Comparison of ENCODE assay signal across 1 cellular context in the genomic region with DNA sequence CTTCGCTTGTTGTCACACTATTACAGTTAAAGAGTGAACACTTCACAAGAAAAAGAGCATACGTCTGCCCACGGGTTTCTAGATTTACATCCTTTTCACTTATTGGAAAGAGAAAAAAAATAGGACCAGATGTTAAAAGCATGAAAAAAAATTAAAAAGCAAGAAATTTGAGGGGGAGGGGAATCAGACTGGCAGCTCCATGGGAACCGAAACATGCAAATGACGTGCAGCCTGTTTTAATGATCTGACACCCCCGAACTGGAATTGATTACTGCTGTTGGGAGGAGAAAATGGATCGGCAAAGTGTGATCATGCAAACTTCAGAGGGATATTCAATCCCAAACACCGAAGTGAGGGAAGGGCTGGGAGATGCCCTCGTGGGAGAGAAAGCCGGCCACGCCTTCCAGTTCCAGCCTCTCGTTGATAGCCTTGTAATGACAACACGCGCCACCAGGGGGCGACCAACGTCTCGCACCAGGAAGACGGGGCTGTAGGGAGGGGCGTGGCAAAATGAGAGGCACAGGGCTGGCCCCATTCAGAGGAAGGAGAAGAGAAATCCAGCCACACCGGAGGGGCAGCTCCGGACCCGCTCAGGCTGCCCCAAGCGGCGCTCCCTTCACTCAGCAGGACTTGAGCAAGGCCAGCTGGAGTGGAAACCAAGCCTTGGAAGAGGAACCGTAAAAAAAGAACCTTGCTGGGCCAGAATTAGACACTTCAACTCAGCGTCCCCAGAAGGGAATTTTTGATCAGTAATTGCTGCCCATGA.
TF ChIP-seq lines count a peak whose summit lies in the region.

No MANE protein-coding gene starts in this region.

TF ChIP-seq in K562, 482 proteins besides CTCF, POLR2A, EP300 and RAD21 (continued from another document and continues in another):
- TF ChIP-seq, protein P1, sequence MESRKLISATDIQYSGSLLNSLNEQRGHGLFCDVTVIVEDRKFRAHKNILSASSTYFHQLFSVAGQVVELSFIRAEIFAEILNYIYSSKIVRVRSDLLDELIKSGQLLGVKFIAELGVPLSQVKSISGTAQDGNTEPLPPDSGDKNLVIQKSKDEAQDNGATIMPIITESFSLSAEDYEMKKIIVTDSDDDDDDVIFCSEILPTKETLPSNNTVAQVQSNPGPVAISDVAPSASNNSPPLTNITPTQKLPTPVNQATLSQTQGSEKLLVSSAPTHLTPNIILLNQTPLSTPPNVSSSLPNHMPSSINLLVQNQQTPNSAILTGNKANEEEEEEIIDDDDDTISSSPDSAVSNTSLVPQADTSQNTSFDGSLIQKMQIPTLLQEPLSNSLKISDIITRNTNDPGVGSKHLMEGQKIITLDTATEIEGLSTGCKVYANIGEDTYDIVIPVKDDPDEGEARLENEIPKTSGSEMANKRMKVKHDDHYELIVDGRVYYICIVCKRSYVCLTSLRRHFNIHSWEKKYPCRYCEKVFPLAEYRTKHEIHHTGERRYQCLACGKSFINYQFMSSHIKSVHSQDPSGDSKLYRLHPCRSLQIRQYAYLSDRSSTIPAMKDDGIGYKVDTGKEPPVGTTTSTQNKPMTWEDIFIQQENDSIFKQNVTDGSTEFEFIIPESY (CRISPR knock-in tag; IDR thresholded peaks at IDR 0.05): no peak
- TF ChIP-seq ZNF57 (CRISPR knock-in tag; IDR thresholded peaks at IDR 0.05): no peak
- no peak for TF ChIP-seq NR2F6 (CRISPR knock-in tag; IDR thresholded peaks at IDR 0.05)
- TF ChIP-seq, protein P2, sequence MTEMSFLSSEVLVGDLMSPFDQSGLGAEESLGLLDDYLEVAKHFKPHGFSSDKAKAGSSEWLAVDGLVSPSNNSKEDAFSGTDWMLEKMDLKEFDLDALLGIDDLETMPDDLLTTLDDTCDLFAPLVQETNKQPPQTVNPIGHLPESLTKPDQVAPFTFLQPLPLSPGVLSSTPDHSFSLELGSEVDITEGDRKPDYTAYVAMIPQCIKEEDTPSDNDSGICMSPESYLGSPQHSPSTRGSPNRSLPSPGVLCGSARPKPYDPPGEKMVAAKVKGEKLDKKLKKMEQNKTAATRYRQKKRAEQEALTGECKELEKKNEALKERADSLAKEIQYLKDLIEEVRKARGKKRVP (CRISPR knock-in tag; IDR thresholded peaks at IDR 0.05): no peak
- TF ChIP-seq ETS2 (tag; IDR thresholded peaks at IDR 0.05; ENCODE audit: borderline replicate concordance, poor library complexity, severe bottlenecking): no peak
- TF ChIP-seq ZKSCAN3 (CRISPR knock-in tag; IDR thresholded peaks at IDR 0.05): no peak
- TF ChIP-seq SUPT5H (IDR thresholded peaks at IDR 0.05): no peak
- TF ChIP-seq GABPB2 (CRISPR knock-in tag; conservative IDR thresholded peaks at IDR 0.05): no peak
- no peak for TF ChIP-seq ZNF212 (CRISPR knock-in tag; IDR thresholded peaks at IDR 0.05)
- no peak for TF ChIP-seq SRSF3 (IDR thresholded peaks at IDR 0.05; ENCODE audit: insufficient read depth, low read length)
- TF ChIP-seq ETV6 (IDR thresholded peaks at IDR 0.05; ENCODE audit: borderline replicate concordance in 1 of 2, low read depth in 2 of 2, low read length in 1 of 2): no peak
- TF ChIP-seq ETV6 (CRISPR knock-in tag; IDR thresholded peaks at IDR 0.05; ENCODE audit: borderline replicate concordance): no peak
- no peak for TF ChIP-seq ZBTB8A (IDR thresholded peaks at IDR 0.05; ENCODE audit: partially characterized antibody)
- no peak for TF ChIP-seq GATA2 (CRISPR knock-in tag; IDR thresholded peaks at IDR 0.05)
- no peak for TF ChIP-seq STAT6 (CRISPR knock-in tag; IDR thresholded peaks at IDR 0.05)
- no peak for TF ChIP-seq ESRRB (CRISPR knock-in tag; IDR thresholded peaks at IDR 0.05; ENCODE audit: borderline replicate concordance)
- no peak for TF ChIP-seq ATF3 (IDR thresholded peaks at IDR 0.05)
- no peak for TF ChIP-seq ATF3 (CRISPR knock-in tag; conservative IDR thresholded peaks at IDR 0.05)
- TF ChIP-seq DMBX1 (CRISPR knock-in tag; IDR thresholded peaks at IDR 0.05; ENCODE audit: borderline replicate concordance): no peak
- TF ChIP-seq RFX1 (IDR thresholded peaks at IDR 0.05): peak; percentile 31; the same call in 1 of the 2 replicates
- TF ChIP-seq, protein P3, sequence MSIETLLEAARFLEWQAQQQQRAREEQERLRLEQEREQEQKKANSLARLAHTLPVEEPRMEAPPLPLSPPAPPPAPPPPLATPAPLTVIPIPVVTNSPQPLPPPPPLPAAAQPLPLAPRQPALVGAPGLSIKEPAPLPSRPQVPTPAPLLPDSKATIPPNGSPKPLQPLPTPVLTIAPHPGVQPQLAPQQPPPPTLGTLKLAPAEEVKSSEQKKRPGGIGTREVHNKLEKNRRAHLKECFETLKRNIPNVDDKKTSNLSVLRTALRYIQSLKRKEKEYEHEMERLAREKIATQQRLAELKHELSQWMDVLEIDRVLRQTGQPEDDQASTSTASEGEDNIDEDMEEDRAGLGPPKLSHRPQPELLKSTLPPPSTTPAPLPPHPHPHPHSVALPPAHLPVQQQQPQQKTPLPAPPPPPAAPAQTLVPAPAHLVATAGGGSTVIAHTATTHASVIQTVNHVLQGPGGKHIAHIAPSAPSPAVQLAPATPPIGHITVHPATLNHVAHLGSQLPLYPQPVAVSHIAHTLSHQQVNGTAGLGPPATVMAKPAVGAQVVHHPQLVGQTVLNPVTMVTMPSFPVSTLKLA (conservative IDR thresholded peaks at IDR 0.05): peak in 1 of 2 experiments; percentile 46; a peak in 2 of 4 replicates
- no peak for TF ChIP-seq RNF2 (IDR thresholded peaks at IDR 0.05)
- TF ChIP-seq REST (CRISPR knock-in tag; IDR thresholded peaks at IDR 0.05; ENCODE audit: low read depth): no peak
- TF ChIP-seq SIX5 (IDR thresholded peaks at IDR 0.05; ENCODE audit: borderline replicate concordance in 1 of 2, insufficient read depth in 1 of 2, low read depth in 1 of 2, low read length in 2 of 2): no peak
- TF ChIP-seq RUNX1 (IDR thresholded peaks at IDR 0.05; ENCODE audit: low read depth): no peak
- peak; percentile 69 for TF ChIP-seq SMC3 (conservative IDR thresholded peaks at IDR 0.05; ENCODE audit: insufficient read depth, low read depth, low read length)
- TF ChIP-seq ZC3H8 (IDR thresholded peaks at IDR 0.05): no peak
- peak; percentile 49 for TF ChIP-seq PKNOX1 (IDR thresholded peaks at IDR 0.05)
- TF ChIP-seq POLR2B (IDR thresholded peaks at IDR 0.05; ENCODE audit: low read depth, partially characterized antibody): no peak
- TF ChIP-seq HMGN3 (IDR thresholded peaks at IDR 0.05; ENCODE audit: borderline replicate concordance, extremely low read depth, insufficient read length, low read depth, low read length): no peak
- TF ChIP-seq TBL1XR1 (IDR thresholded peaks at IDR 0.05; ENCODE audit: low read length in 2 of 2): 0 out of 4 replicates have a peak, but pooled peaks of 1 of the 2 experiments have one; percentile 25
- peak in 1 of 2 experiments; percentile 67; a peak in 1 of 4 replicates for TF ChIP-seq RCOR1 (IDR thresholded peaks at IDR 0.05; ENCODE audit: borderline replicate concordance in 1 of 2, low read depth in 2 of 2, low read length in 2 of 2)
- no peak for TF ChIP-seq HDAC2 (IDR thresholded peaks at IDR 0.05)
- no peak for TF ChIP-seq RAD51 (IDR thresholded peaks at IDR 0.05; ENCODE audit: borderline replicate concordance, low read depth)
- TF ChIP-seq ARID2 (IDR thresholded peaks at IDR 0.05): no peak
- no peak for TF ChIP-seq BRCA1 (IDR thresholded peaks at IDR 0.05)
- TF ChIP-seq BRCA1 (CRISPR knock-in tag; IDR thresholded peaks at IDR 0.05): no peak
- TF ChIP-seq EGR1 (conservative IDR thresholded peaks at IDR 0.05): no peak
- TF ChIP-seq LEF1 (IDR thresholded peaks at IDR 0.05): no peak
- TF ChIP-seq KLF16 (IDR thresholded peaks at IDR 0.05): peak; percentile 36; the same call in 1 of the 2 replicates
